ENCODE assay signal across 7 cellular contexts in genomic region chr5:63201738-63202137, GRCh38.
"Had no signal": no experiment of that assay in that cellular context is flagged by ENCODE, and none has a peak within 500 bp of the region (broad histone marks: within the 10 kb centered on the region; RNA-seq: fewer than 3 reads in every experiment).

No MANE protein-coding gene starts in this region.

- H3K9me3 ChIP-seq: HAP-1 had no signal

- H3K9ac ChIP-seq: GM23248 had no signal

- H3K4me3 ChIP-seq: GM23248, HAP-1 had no signal

- H3K36me3 Mint-ChIP-seq: IgD-negative memory B cell had no signal

- H3K27me3 Mint-ChIP-seq: IgD-negative memory B cell had no signal

- H2AFZ ChIP-seq: GM23248 had no signal

- DNase-seq: GM23248, GOT3, H7, HFFc6 had no signal

- H3K4me1 ChIP-seq: HAP-1 had no signal

- H3K4me1 Mint-ChIP-seq: IgD-negative memory B cell had no signal

- ATAC-seq: HCT116 had no signal

- H3K27ac ChIP-seq: GM23248 had no signal

- H3K27ac Mint-ChIP-seq: HFFc6, IgD-negative memory B cell had no signal

- H3K36me3 ChIP-seq: HAP-1 had no signal

- H3K4me3 Mint-ChIP-seq: HFFc6, IgD-negative memory B cell had no signal
